ENCODE assay signal across 14 cellular contexts in the genomic region with DNA sequence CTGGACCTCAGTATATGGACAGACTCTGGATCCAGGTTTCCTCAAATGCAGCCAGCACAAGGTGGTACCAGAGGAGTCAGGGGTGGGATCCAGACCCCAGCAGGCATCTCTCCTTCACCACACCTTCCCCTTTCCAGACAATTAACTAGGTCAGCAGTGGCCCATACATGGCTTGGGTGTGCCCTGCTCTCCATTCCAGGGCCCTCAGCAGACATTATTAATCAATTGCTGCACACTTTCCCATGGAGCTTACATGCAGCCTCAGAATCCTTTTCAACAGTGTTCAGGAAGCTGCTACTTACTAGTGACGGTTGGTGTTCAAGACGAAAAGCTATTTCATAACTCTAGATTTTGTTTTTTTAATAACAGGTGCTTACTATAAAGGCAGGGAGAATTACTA. TPM values are rescaled to one million over a fixed set of nuclear protein-coding genes. Genes with fewer than 3 reads are reported as not detected.
DNase-seq lines count a peak whose midpoint lies in the region; ATAC-seq and TF ChIP-seq lines count a peak whose summit lies in the region.
"Had no signal": no experiment of that assay in that cellular context is flagged by ENCODE, and none has a peak within 500 bp of the region (broad histone marks: within the 10 kb centered on the region; RNA-seq: fewer than 3 reads in every experiment).

No MANE protein-coding gene starts in this region.

- H3K9me3 ChIP-seq in SJSA1 (replicated peaks) (no peaks in the 10 kb centered on the region), skeletal muscle satellite cell (replicated peaks; ENCODE audit: low read length) (no peaks in the 10 kb centered on the region)

- peak overlapping the region; percentile 48 for H3K4me2 ChIP-seq in skeletal muscle satellite cell (ENCODE audit: low read length)

- peaks cover 15% of the 10 kb centered on the region; the same call in 1 of the 2 replicates for H3K27me3 ChIP-seq in H7 (ENCODE audit: control insufficient read depth, insufficient read depth, low read length)
- no peaks in the 10 kb centered on the region for H3K27me3 ChIP-seq in SJSA1 (replicated peaks)
- H3K27me3 ChIP-seq in skeletal muscle satellite cell (ENCODE audit: control insufficient read depth, insufficient read depth, low read length), result no peaks in the 10 kb centered on the region

- peak; percentile 49 for DNase-seq in H7
- DNase-seq in SJSA1 (ENCODE audit: low read depth in 1 of 2, low spot score in 2 of 2), result no peak
- peak; percentile 58 for DNase-seq in fibroblast of pulmonary artery (ENCODE audit: low read depth)
- no peak for DNase-seq in SHP77 treated with DMSO at 0.1 percent for 48 hours (lab: John Stamatoyannopoulos, UW)
- no peak for DNase-seq in NCI-H128 (lab: John Stamatoyannopoulos, UW; ENCODE audit: unreplicated experiment)
- DNase-seq: midbrain, NCI-H2227 treated with DMSO at 0.1 percent for 48 hours, occipital lobe, substantia nigra had no signal

- H3K9ac ChIP-seq in skeletal muscle satellite cell (ENCODE audit: low read depth, low read length), result peak overlapping the region; percentile 34

- H3K4me1 ChIP-seq in SJSA1 (replicated peaks) (peaks cover 65% of the 10 kb centered on the region), skeletal muscle satellite cell (ENCODE audit: control insufficient read depth, insufficient read depth, low read length) (peaks cover 13% of the 10 kb centered on the region)

- peak overlapping the region; percentile 94 for H3K27ac ChIP-seq in SJSA1

- ATAC-seq in GM21526 (IDR thresholded peaks at IDR 0.05; ENCODE audit: low FRiP score, unreplicated experiment) (no peak), GM21576 (IDR thresholded peaks at IDR 0.05; ENCODE audit: unreplicated experiment) (no peak)
- ATAC-seq: activated naive CD4-positive, alpha-beta T cell treated with anti-CD3 and anti-CD28 coated beads, Interleukin-2, amount 50 U/mL, for 72 hours; esophagus mucosa had no signal

- H3K4me3 ChIP-seq in H7 (ENCODE audit: insufficient read depth, low read depth, low read length) (no peak overlapping the region), SJSA1 (no peak overlapping the region), fibroblast of pulmonary artery (replicated peaks; ENCODE audit: low read depth, low read length) (no peak overlapping the region), skeletal muscle satellite cell (ENCODE audit: low read length) (peak overlapping the region; percentile 38)

- no peak for TF ChIP-seq CTCF in fibroblast of pulmonary artery (IDR thresholded peaks at IDR 0.05; ENCODE audit: low read length, missing control alignments)

- H3K36me3 ChIP-seq in H7 (replicated peaks; ENCODE audit: control insufficient read depth, insufficient read depth, low read length) (no peaks in the 10 kb centered on the region), SJSA1 (peaks cover 39% of the 10 kb centered on the region), skeletal muscle satellite cell (ENCODE audit: insufficient read depth, low read length) (no peaks in the 10 kb centered on the region)

RNA-seq across cellular contexts. Expression of a gene that starts 6.0 kb away (rescaled TPM):
- 16.6 and 18.0 TPM in 2 replicates for total RNA-seq in H7 (2014; rRNA removed; shearing (Covaris generic))
- 74.8 and 95.4 TPM in 2 replicates for total RNA-seq in SJSA1 (2014; rRNA removed; shearing (Covaris generic))
- 0.25 and 1.7 TPM in 2 replicates for total RNA-seq in skeletal muscle satellite cell (2012; rRNA removed)
- total RNA-seq: activated naive CD4-positive, alpha-beta T cell treated with anti-CD3 and anti-CD28 coated beads, Interleukin-2, amount 50 U/mL, for 72 hours had no signal

Comparison
In these comparisons a context has a peak if more than half of its experiments do, and no peak if none do; other contexts are left out.
1. DNase-seq: peak in H7 (single experiment) and fibroblast of pulmonary artery (single experiment); none in SJSA1 (0 of 2), SHP77 treated with DMSO at 0.1 percent for 48 hours (single experiment) and NCI-H128 (single experiment).